In the genomic region with DNA sequence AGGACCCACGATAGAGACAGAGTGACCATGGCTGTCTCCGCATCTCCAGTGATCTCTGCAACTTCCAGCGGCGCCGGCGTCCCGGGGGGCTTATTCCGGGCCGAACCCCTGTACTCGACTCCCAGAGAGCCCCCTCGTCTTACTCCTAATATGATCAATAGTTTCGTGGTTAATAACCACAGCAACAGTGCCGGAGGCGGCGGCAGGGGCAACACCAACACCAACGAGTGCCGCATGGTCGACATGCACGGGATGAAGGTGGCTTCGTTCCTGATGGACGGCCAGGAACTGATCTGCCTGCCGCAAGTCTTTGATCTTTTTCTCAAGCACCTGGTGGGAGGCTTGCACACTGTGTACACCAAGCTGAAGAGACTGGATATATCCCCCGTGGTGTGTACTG, we compare ENCODE assay signal across 8 cellular contexts. TPM values are rescaled to one million over a fixed set of nuclear protein-coding genes. Genes with fewer than 3 reads are reported as not detected.
DNase-seq lines count a peak whose midpoint lies in the region; ATAC-seq, FAIRE-seq and TF ChIP-seq lines count a peak whose summit lies in the region.

No MANE protein-coding gene starts in this region.

- H3K9me3 Mint-ChIP-seq in CD8-positive, alpha-beta memory T cell = peaks cover 0 to 9% (median 2%) of the 10 kb centered on the region in 5 donors
- H3K9me3 Mint-ChIP-seq in IgD-negative memory B cell = peaks cover 0 to 6% (median 0%) of the 10 kb centered on the region in 3 donors

- WGBS in esophagus, 2 donors = 2 to 43% methylated on average over 16 to 23 of the region's 23 CpGs
- WGBS in pancreas, 2 donors = 1 to 32% methylated on average over 23 of the region's 23 CpGs

- FAIRE-seq in pancreas (lab: Jason Lieb, UNC) = no peak

- H3K4me1 Mint-ChIP-seq in CD8-positive, alpha-beta memory T cell = peaks cover 0 to 17% (median 7%) of the 10 kb centered on the region in 3 donors
- no peaks in the 10 kb centered on the region for H3K4me1 Mint-ChIP-seq in IgD-negative memory B cell

- TF ChIP-seq CTCF in pancreas (IDR thresholded peaks at IDR 0.05) (no peak), GM10266 (IDR thresholded peaks at IDR 0.05; ENCODE audit: control insufficient read depth, insufficient read depth, low read depth, missing control alignments) (no peak)

- H3K27me3 ChIP-seq in CD8-positive, alpha-beta memory T cell (ENCODE audit: insufficient read depth, low read length, poor library complexity, severe bottlenecking) = no peaks in the 10 kb centered on the region
- H3K27me3 ChIP-seq in esophagus (ENCODE audit: control insufficient read depth in 1 of 2, insufficient read depth in 2 of 2, low read length in 2 of 2) = no peaks in the 10 kb centered on the region
- peaks cover 0 to 34% (median 1%) of the 10 kb centered on the region in 4 donors for H3K27me3 ChIP-seq in pancreas

- H3K4me3 Mint-ChIP-seq in CD8-positive, alpha-beta memory T cell = peak overlapping the region in 5 of 7 donors; percentile 15 to 76 (median 52)
- peak overlapping the region; percentile 48 to 88 (median 80) for H3K4me3 Mint-ChIP-seq in IgD-negative memory B cell

- H3K36me3 ChIP-seq in CD8-positive, alpha-beta memory T cell (ENCODE audit: insufficient read depth, low read length) = no peaks in the 10 kb centered on the region
- H3K36me3 ChIP-seq in esophagus (ENCODE audit: control insufficient read depth in 2 of 2, insufficient read depth in 2 of 2, low read length in 1 of 2) (no peaks in the 10 kb centered on the region), pancreas (no peaks in the 10 kb centered on the region)

- peak in 3 of 4 donors; percentile 16 to 19 (median 18) for ATAC-seq in pancreas

- POLR2A ChIA-PET in CD8-positive, alpha-beta memory T cell (lab: Charles Lee) = no interaction called here

- no peak for DNase-seq in CD8-positive, alpha-beta memory T cell
- DNase-seq in pancreas (no peak), posterior vena cava (ENCODE audit: low spot score) (no peak), HuH-7.5 (ENCODE audit: low spot score) (no peak), GM10266 (ENCODE audit: extremely low spot score) (no peak), NCI-H524 treated with DMSO at 0.1 percent for 48 hours (lab: John Stamatoyannopoulos, UW) (no peak)

- H3K27ac Mint-ChIP-seq in CD8-positive, alpha-beta memory T cell = no peak overlapping the region
- H3K27ac Mint-ChIP-seq in IgD-negative memory B cell = no peak overlapping the region

- H3K4me1 ChIP-seq in CD8-positive, alpha-beta memory T cell (ENCODE audit: insufficient read depth, low read length) = no peaks in the 10 kb centered on the region
- H3K4me1 ChIP-seq in esophagus (ENCODE audit: control insufficient read depth in 2 of 2, insufficient read depth in 2 of 2, low read length in 1 of 2) (peaks cover 0 to 4% of the 10 kb centered on the region in 2 donors), pancreas (no peaks in the 10 kb centered on the region)

- no peak overlapping the region for H3K4me3 ChIP-seq in CD8-positive, alpha-beta memory T cell (ENCODE audit: low read length)
- peak overlapping the region; percentile 40 to 62 for H3K4me3 ChIP-seq in esophagus (ENCODE audit: low read depth in 1 of 2, low read length in 2 of 2)
- peak overlapping the region in 3 of 4 donors; percentile 12 to 44 (median 34) for H3K4me3 ChIP-seq in pancreas

- no peak overlapping the region for H3K27ac ChIP-seq in CD8-positive, alpha-beta memory T cell (ENCODE audit: low read depth, low read length)
- H3K27ac ChIP-seq in esophagus (ENCODE audit: low read depth in 2 of 2, low read length in 1 of 2) = no peak overlapping the region
- no peak overlapping the region for H3K27ac ChIP-seq in pancreas

- no peaks in the 10 kb centered on the region for H3K9me3 ChIP-seq in CD8-positive, alpha-beta memory T cell (ENCODE audit: low read length)
- H3K9me3 ChIP-seq in esophagus (ENCODE audit: control insufficient read depth in 2 of 2, insufficient read depth in 1 of 2, low read depth in 1 of 2, low read length in 1 of 2) = no peaks in the 10 kb centered on the region
- no peaks in the 10 kb centered on the region for H3K9me3 ChIP-seq in pancreas

- peaks cover 13 to 21% of the 10 kb centered on the region in 2 donors for H3K27me3 Mint-ChIP-seq in CD8-positive, alpha-beta memory T cell
- peaks cover 16% of the 10 kb centered on the region for H3K27me3 Mint-ChIP-seq in IgD-negative memory B cell

- H3K36me3 Mint-ChIP-seq in CD8-positive, alpha-beta memory T cell = no peaks in the 10 kb centered on the region
- peaks cover 2% of the 10 kb centered on the region for H3K36me3 Mint-ChIP-seq in IgD-negative memory B cell

- CTCF ChIA-PET in CD8-positive, alpha-beta memory T cell (lab: Charles Lee) = no interaction called here

- intact Hi-C loops in pancreas (cut with DNase I) = no loop called here
- intact Hi-C loops in posterior vena cava (cut with DNase I) = no loop called here

RNA-seq across cellular contexts. Expression of a gene that starts 0.3 kb away (rescaled TPM):
- total RNA-seq in CD8-positive, alpha-beta memory T cell = not detected
- polyA plus RNA-seq in CD8-positive, alpha-beta memory T cell = not detected
- polyA plus RNA-seq in IgD-negative memory B cell (not detected), esophagus (under 1 TPM; 0.01 to 0.04 TPM), pancreas (1 to 10 TPM in 1 of 2 donors, under 1 TPM in 1; 0.27 to 2.7 TPM)
- total RNA-seq in pancreas (under 1 TPM; 0.06 to 0.40 (median 0.23) TPM), posterior vena cava (not detected)
